ENCODE assay signal across 26 cellular contexts in the genomic region with DNA sequence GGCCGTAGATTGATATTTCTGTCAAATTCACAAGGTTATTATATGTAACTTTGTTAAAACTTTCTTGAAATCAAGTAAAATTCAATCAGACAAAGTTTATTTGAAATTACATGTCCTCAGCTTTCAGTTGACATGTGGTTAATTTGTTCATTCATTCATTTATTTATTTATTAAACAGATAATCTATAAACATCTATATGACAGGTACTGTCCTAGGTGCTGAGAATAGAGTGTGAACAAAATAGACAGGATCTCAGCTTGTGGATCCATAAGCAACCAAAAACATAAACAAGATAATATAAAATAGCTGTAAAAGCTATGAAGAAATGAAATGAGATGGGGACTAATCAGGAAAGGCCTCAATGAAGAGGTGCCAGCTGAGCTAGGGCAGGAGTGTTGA.
"Had no signal": no experiment of that assay in that cellular context is flagged by ENCODE, and none has a peak within 500 bp of the region (broad histone marks: within the 10 kb centered on the region; RNA-seq: fewer than 3 reads in every experiment).

No MANE protein-coding gene starts in this region.

- FAIRE-seq: islet of Langerhans had no signal

- H3K9me3 ChIP-seq: gastroesophageal sphincter, heart left ventricle, left lung, ovary, psoas muscle, sigmoid colon, stomach, thyroid gland, vagina had no signal

- H3K27me3 Mint-ChIP-seq: naive thymus-derived CD8-positive, alpha-beta T cell had no signal

- H3K4me3 Mint-ChIP-seq: naive thymus-derived CD8-positive, alpha-beta T cell; nephron progenitor cell; stimulated activated effector memory CD8-positive, alpha-beta T cell treated with anti-CD3 and anti-CD28 coated beads, Interleukin-12 subunit alpha, Interleukin-12 subunit beta, amount 100 ng/mL, for 72 hours had no signal

- H3K36me3 ChIP-seq: gastroesophageal sphincter, heart left ventricle, left lung, ovary, sigmoid colon, stomach, thyroid gland, vagina had no signal

- H3K4me1 ChIP-seq: gastroesophageal sphincter, thyroid gland, vagina had no signal

- H3K9me3 Mint-ChIP-seq: naive thymus-derived CD8-positive, alpha-beta T cell; nephron progenitor cell; stimulated activated effector memory CD8-positive, alpha-beta T cell treated with anti-CD3 and anti-CD28 coated beads, Interleukin-12 subunit alpha, Interleukin-12 subunit beta, amount 100 ng/mL, for 72 hours had no signal

- H3K27ac Mint-ChIP-seq: nephron progenitor cell; stimulated activated effector memory CD8-positive, alpha-beta T cell treated with anti-CD3 and anti-CD28 coated beads, Interleukin-12 subunit alpha, Interleukin-12 subunit beta, amount 100 ng/mL, for 72 hours had no signal

- H3K4me3 ChIP-seq: gastroesophageal sphincter, heart left ventricle, left lung, ovary, psoas muscle, sigmoid colon, stomach, thyroid gland, vagina had no signal

- H3K27me3 ChIP-seq: gastroesophageal sphincter, heart left ventricle, left lung, ovary, sigmoid colon, stomach, thyroid gland, vagina had no signal

- ATAC-seq: esophagus mucosa; gastroesophageal sphincter; heart left ventricle; left cardiac atrium; left lung; naive thymus-derived CD8-positive, alpha-beta T cell; psoas muscle; right cardiac atrium; stimulated activated effector memory CD8-positive, alpha-beta T cell treated with anti-CD3 and anti-CD28 coated beads, Interleukin-12 subunit alpha, Interleukin-12 subunit beta, amount 100 ng/mL, for 72 hours had no signal

- DNase-seq: cortex of kidney; foreskin fibroblast; heart left ventricle; hippocampal formation; left cardiac atrium; left lung; mesendoderm; naive thymus-derived CD8-positive, alpha-beta T cell; nephron progenitor cell; nucleus accumbens; ovary; posterior cingulate gyrus; psoas muscle; right cardiac atrium; sigmoid colon; stimulated activated CD4-positive, alpha-beta T cell treated with anti-CD3 and anti-CD28 coated beads, Interleukin-2, amount 100 ng/mL, for 24 hours; stimulated activated CD4-positive, alpha-beta T cell treated with anti-CD3 and anti-CD28 coated beads, Interleukin-4, amount 100 ng/mL, for 24 hours; stimulated activated naive CD4-positive, alpha-beta T cell treated with Interleukin-2 at 50 U/mL for 16 hours; stomach; thyroid gland had no signal

- H3K27ac ChIP-seq: epithelial cell of prostate, gastroesophageal sphincter, heart left ventricle, left lung, ovary, psoas muscle, sigmoid colon, stomach, thyroid gland, vagina had no signal

- H3K36me3 Mint-ChIP-seq: stimulated activated effector memory CD8-positive, alpha-beta T cell treated with anti-CD3 and anti-CD28 coated beads, Interleukin-12 subunit alpha, Interleukin-12 subunit beta, amount 100 ng/mL, for 72 hours had no signal
